Comparison of ENCODE assay signal across 10 cellular contexts in the genomic region with DNA sequence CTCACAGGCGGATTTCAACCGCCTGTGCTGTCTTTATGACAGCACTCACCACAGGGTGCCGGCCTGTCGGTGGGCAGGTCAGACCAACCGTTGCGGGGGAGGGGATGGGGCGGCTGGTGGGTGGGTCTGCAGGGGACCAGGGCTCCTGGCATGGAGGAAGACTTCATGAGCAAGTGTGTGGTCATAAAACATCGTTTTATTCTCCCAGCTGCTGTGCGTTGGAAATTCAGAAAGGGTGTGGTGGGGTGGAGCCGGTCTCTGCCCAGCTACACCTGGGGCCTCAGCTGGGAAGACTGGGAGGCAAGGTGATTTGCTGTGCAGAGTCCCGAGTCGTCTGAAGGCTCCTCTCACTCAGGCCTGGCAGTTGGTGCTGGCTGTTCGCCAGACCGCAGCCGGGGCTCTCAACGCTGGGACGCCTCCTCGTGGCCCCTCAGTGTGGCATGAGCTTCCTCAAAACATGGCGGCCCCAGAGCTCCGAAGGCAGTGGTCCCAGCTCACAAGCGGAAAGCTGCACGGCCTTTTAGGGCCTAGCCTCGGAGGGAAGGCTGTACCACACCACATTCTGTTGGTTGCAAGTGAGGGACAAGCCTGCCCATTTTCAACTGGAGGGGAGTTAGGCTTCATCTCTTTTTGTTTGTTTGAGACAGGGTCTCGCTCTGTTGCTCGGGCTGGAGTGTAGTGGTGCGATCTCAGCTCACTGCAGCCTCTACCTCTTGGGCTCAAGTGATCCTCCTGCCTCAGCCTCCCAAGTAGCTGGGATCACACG. TPM values are rescaled to one million over a fixed set of nuclear protein-coding genes. Genes with fewer than 3 reads are reported as not detected.
DNase-seq lines count a peak whose midpoint lies in the region; ATAC-seq and TF ChIP-seq lines count a peak whose summit lies in the region.
"Had no signal": no experiment of that assay in that cellular context is flagged by ENCODE, and none has a peak within 500 bp of the region (broad histone marks: within the 10 kb centered on the region; RNA-seq: fewer than 3 reads in every experiment).

No MANE protein-coding gene starts in this region.

- H4K20me1 ChIP-seq in PC-3 (ENCODE audit: low read length): no peaks in the 10 kb centered on the region
- H4K20me1 ChIP-seq in hepatocyte (ENCODE audit: insufficient read depth, poor library complexity, severe bottlenecking): peaks cover 69% of the 10 kb centered on the region

- H3K36me3 ChIP-seq in PC-3 (ENCODE audit: low read depth, low read length) (no peaks in the 10 kb centered on the region), hepatocyte (replicated peaks; ENCODE audit: insufficient read depth, low read depth) (no peaks in the 10 kb centered on the region), suprapubic skin (no peaks in the 10 kb centered on the region)
- H3K36me3 ChIP-seq: MG63 had no signal

- TF ChIP-seq CTCF in PC-3 (conservative IDR thresholded peaks at IDR 0.05; ENCODE audit: low read depth, low read length) (no peak), hepatocyte (IDR thresholded peaks at IDR 0.05; ENCODE audit: poor library complexity) (no peak), suprapubic skin (IDR thresholded peaks at IDR 0.05) (no peak)

- H3F3A ChIP-seq in PC-3 (ENCODE audit: low read length, unreplicated experiment): no peaks in the 10 kb centered on the region

- no TSS peak for BruUV-seq in PC-3 (replicated peaks; lab: Mats Ljungman, UMichigan)

- TF ChIP-seq POLR2A in suprapubic skin (IDR thresholded peaks at IDR 0.05): no peak

- no peak overlapping the region for H3K4me2 ChIP-seq in PC-3 (ENCODE audit: low read length)
- peak overlapping the region; percentile 34 for H3K4me2 ChIP-seq in hepatocyte

- H3K9me3 ChIP-seq in PC-3 (ENCODE audit: low read length) (no peaks in the 10 kb centered on the region), hepatocyte (ENCODE audit: low read depth) (no peaks in the 10 kb centered on the region), suprapubic skin (no peaks in the 10 kb centered on the region)
- H3K9me3 ChIP-seq: MG63 had no signal

- H3K4me1 ChIP-seq in PC-3 (ENCODE audit: insufficient read depth, low read length) (peaks cover 29% of the 10 kb centered on the region), hepatocyte (ENCODE audit: insufficient read depth) (peaks cover 49% of the 10 kb centered on the region), suprapubic skin (peaks cover 60% of the 10 kb centered on the region)

- H3K27ac ChIP-seq in PC-3 (ENCODE audit: low read length) (no peak overlapping the region), hepatocyte (peak overlapping the region; percentile 66), suprapubic skin (peak overlapping the region; percentile 44)

- H2AFZ ChIP-seq in PC-3 (ENCODE audit: low read length) (no peak overlapping the region), hepatocyte (no peak overlapping the region)

- TF ChIP-seq EP300 in Ishikawa (IDR thresholded peaks at IDR 0.05; ENCODE audit: borderline replicate concordance) (no peak), suprapubic skin (IDR thresholded peaks at IDR 0.05) (no peak)

- H3K79me2 ChIP-seq in PC-3 (ENCODE audit: low read length) (0 out of 2 replicates have a peak, but pooled peaks cover 11% of the 10 kb centered on the region), hepatocyte (peaks cover 97% of the 10 kb centered on the region)

- no peak for TF ChIP-seq RAD21 in Ishikawa (IDR thresholded peaks at IDR 0.05; ENCODE audit: low read depth)

- 70% methylated on average over 27 of the region's 27 CpGs for WGBS in hepatocyte (ENCODE audit: low lambda C conversion rate, missing lambda C conversion rate)
- WGBS in suprapubic skin: 88% methylated on average over 10 of the region's 27 CpGs

- DNase-seq in PC-3 (peak; percentile 34), hepatocyte (ENCODE audit: low spot score) (no peak), suprapubic skin (ENCODE audit: low spot score in 2 of 2) (no peak), epidermal melanocyte (ENCODE audit: insufficient read length, low spot score) (no peak), MV-4-11 (lab: John Stamatoyannopoulos, UW) (no peak)
- DNase-seq in activated CD4-positive, CD25-positive, alpha-beta regulatory T cell (lab: John Stamatoyannopoulos, UW): no peak
- DNase-seq: caudate nucleus, MG63 had no signal

- intact Hi-C loops in PC-3 (cut with micrococcal nuclease): no loop called here

- CTCF ChIA-PET in PC-3 (lab: Charles Lee): no interaction called here

- H3K4me3 ChIP-seq in PC-3 (ENCODE audit: low read length) (no peak overlapping the region), hepatocyte (no peak overlapping the region), suprapubic skin (no peak overlapping the region)
- H3K4me3 ChIP-seq: MG63, skin epidermis had no signal

- POLR2A ChIA-PET in PC-3 (lab: Charles Lee; ENCODE audit: unreplicated experiment): interaction anchor here (0.7 kb wide), 1 partner anchor 108 kb away, joined by 3 read pairs; no protein-coding TSS in a partner anchor

- H3K9me2 ChIP-seq in PC-3 (replicated peaks; ENCODE audit: low read length): no peaks in the 10 kb centered on the region
- H3K9me2 ChIP-seq in hepatocyte (replicated peaks; ENCODE audit: insufficient read depth): no peaks in the 10 kb centered on the region

- H3K9ac ChIP-seq in PC-3 (ENCODE audit: low read length): no peak overlapping the region

- H3K27me3 ChIP-seq in PC-3 (ENCODE audit: low read length): no peaks in the 10 kb centered on the region
- no peaks in the 10 kb centered on the region for H3K27me3 ChIP-seq in hepatocyte
- H3K27me3 ChIP-seq in suprapubic skin: no peaks in the 10 kb centered on the region
- H3K27me3 ChIP-seq: MG63 had no signal

- no peak for ATAC-seq in PC-3

TF ChIP-seq in Ishikawa, 13 proteins besides CTCF, POLR2A, EP300 and RAD21:
- TF ChIP-seq TCF12 (IDR thresholded peaks at IDR 0.05; ENCODE audit: low read depth) (peak; percentile 59; the same call in 1 of the 2 replicates), CREB1 (IDR thresholded peaks at IDR 0.05; ENCODE audit: low read depth) (no peak), NFIC (IDR thresholded peaks at IDR 0.05) (peak; percentile 78), YY1 (IDR thresholded peaks at IDR 0.05; ENCODE audit: low read depth) (no peak)

RNA-seq across cellular contexts. Expression of a gene that starts 45.8 kb away (rescaled TPM):
- total RNA-seq in PC-3 (2014; rRNA removed): 38.4 and 60.8 TPM in 2 replicates
- 32.8 and 43.5 TPM in 2 replicates for total RNA-seq in hepatocyte
- 27.9 and 33.1 TPM in 2 replicates for polyA plus RNA-seq in hepatocyte
- 100 to 1,000 TPM in 2 of 4 donors, 10 to 100 TPM in 2; 46.7 to 144 (median 96.9) TPM for total RNA-seq in suprapubic skin
